2 cellular contexts compared by ENCODE assay signal in genomic region chr10:102647433-102648268, GRCh38.
TF ChIP-seq lines count a peak whose summit lies in the region.

No MANE protein-coding gene starts in this region.

TF ChIP-seq in SK-N-SH, 30 proteins besides CTCF, POLR2A, EP300 and RAD21 (continued from another document):
- TF ChIP-seq USF1 (IDR thresholded peaks at IDR 0.05; ENCODE audit: borderline replicate concordance, low read depth) (no peak), JUND (IDR thresholded peaks at IDR 0.05) (no peak)

TF ChIP-seq in SK-N-SH treated with all-trans-retinoic acid at 6 μM for 48 hours, 23 proteins besides CTCF, POLR2A, EP300 and RAD21 (continued from another document):
- TF ChIP-seq TSHZ2 (CRISPR knock-in tag; IDR thresholded peaks at IDR 0.05) (no peak), POU6F1 (CRISPR knock-in tag; IDR thresholded peaks at IDR 0.05; ENCODE audit: borderline replicate concordance, low read depth) (no peak), ARNTL (CRISPR knock-in tag; IDR thresholded peaks at IDR 0.05; ENCODE audit: borderline replicate concordance, low read depth) (no peak)
